22 cellular contexts compared by ENCODE assay signal in genomic region chr11:79185351-79185750, GRCh38.
"Had no signal": no experiment of that assay in that cellular context is flagged by ENCODE, and none has a peak within 500 bp of the region (broad histone marks: within the 10 kb centered on the region; RNA-seq: fewer than 3 reads in every experiment).

No MANE protein-coding gene starts in this region.

- DNase-seq: activated CD4-positive, alpha-beta memory T cell treated with anti-CD3 and anti-CD28 coated beads for 36 hours; activated CD4-positive, alpha-beta T cell treated with anti-CD3 and anti-CD28 coated beads, Interleukin-2, amount 10 ng/mL, durations not matched to agents 24 days and 14 days; activated CD8-positive, alpha-beta memory T cell treated with anti-CD3 and anti-CD28 coated beads, Interleukin-2, amount 50 U/mL, for 4 hours; activated gamma-delta T cell; activated naive CD4-positive, alpha-beta T cell treated with anti-CD3 and anti-CD28 coated beads, Interleukin-2, amount 10 ng/mL, durations not matched to agents 7 days and 5 days; activated naive CD8-positive, alpha-beta T cell treated with anti-CD3 and anti-CD28 coated beads, Interleukin-2, amount 10 ng/mL, durations not matched to agents 7 days and 5 days; activated T-cell treated with anti-CD3 and anti-CD28 coated beads, Interleukin-2, amount 50 U/mL, for 24 hours; amniotic stem cell; caudate nucleus; endodermal cell; left ventricle myocardium superior; mucosa of descending colon; right cardiac atrium; stimulated activated CD4-positive, alpha-beta T cell treated with anti-CD3 and anti-CD28 coated beads, Interleukin-15, amount 100 ng/mL, for 24 hours; stimulated activated CD4-positive, alpha-beta T cell treated with anti-CD3 and anti-CD28 coated beads, Interleukin-2, amount 100 ng/mL, for 24 hours; stimulated activated naive B cell treated with anti-CD40 and anti-IgM and Interleukin-4, amounts not matched to agents 10 μg/mL and 1 μg/mL and 100 μg/mL, for 72 hours; T-helper 9 cell; testis; transverse colon; WERI-Rb-1 had no signal

- H3K4me3 ChIP-seq: mucosa of descending colon, testis, transverse colon had no signal

- H3K27ac ChIP-seq: testis, transverse colon, WERI-Rb-1 had no signal

- ATAC-seq: activated CD4-positive, CD25-positive, alpha-beta regulatory T cell treated with anti-CD3 and anti-CD28 coated beads, Interleukin-2, amount 50 U/mL, for 24 hours; esophagus mucosa; left ventricle myocardium superior; mucosa of descending colon; right cardiac atrium; stimulated activated naive B cell treated with anti-CD40 and anti-IgM and Interleukin-4, amounts not matched to agents 10 μg/mL and 1 μg/mL and 100 μg/mL, for 72 hours had no signal
